ENCODE assay signal across 1 cellular context in the genomic region with DNA sequence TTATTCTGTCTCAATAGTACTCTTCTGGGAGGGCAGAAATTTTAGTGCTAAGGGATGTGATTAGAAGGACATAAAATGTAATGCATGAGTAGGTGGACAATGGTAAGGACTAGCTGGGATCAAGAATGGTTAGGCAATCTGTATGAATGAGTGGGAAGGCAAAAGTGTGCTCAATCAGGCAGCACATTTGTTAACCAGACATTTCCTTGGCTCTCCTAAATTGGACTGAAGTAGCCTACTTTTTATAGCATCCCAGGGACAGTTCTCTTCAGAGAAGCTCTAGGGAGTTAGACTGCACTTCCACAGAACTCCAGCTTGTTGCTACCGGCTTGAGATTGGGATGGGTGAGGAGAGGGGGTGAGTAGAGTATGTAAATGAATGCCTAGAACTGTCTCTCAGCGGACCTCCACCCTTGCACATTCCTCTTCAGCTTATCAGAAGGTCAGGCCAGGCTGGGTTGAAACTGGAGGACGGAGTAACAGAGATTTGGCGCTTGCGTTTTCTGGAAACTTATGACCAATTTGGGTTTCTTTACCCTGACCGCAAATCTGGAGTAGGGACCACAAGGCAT.
TF ChIP-seq lines count a peak whose summit lies in the region.

No MANE protein-coding gene starts in this region.

TF ChIP-seq in WTC11, 78 proteins besides CTCF, POLR2A, EP300 and RAD21 (continued from another document):
- no peak for TF ChIP-seq ZNF281 (CRISPR knock-in tag; IDR thresholded peaks at IDR 0.05)
TF ChIP-seq in WTC11: peak in this region for 0.
